ENCODE assay signal across 11 cellular contexts in the genomic region with DNA sequence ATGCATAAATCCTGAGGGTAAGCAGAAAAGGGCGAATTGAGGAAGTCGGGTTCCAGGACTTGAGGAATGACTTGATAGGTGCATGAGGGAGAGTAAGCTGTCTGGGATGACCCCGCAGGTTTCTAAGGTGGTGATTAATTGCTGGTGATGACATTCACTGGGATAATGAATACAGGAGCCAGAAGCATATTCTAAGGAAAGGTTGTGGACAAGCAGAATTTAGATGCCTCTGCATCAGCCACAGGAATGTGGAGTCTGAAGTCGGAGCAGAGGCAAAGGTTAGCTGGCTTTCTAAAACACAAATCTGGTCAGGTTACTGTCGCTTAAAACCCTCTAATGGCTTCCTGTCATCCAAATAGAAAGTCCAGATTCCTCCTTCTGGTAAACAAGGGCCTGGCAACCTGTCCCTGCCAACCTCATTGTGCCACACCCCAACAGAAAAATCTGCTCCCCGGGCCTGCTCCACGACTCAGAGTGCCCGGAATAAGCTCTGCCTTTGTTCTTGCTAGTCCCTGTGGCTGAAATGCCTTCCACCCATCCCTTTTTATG. TPM values are rescaled to one million over a fixed set of nuclear protein-coding genes. Genes with fewer than 3 reads are reported as not detected.
DNase-seq lines count a peak whose midpoint lies in the region; ATAC-seq and TF ChIP-seq lines count a peak whose summit lies in the region.
"Had no signal": no experiment of that assay in that cellular context is flagged by ENCODE, and none has a peak within 500 bp of the region (broad histone marks: within the 10 kb centered on the region; RNA-seq: fewer than 3 reads in every experiment).

No MANE protein-coding gene starts in this region.

- H3K9me3 Mint-ChIP-seq in endodermal cell: no peaks in the 10 kb centered on the region
- H3K9me3 Mint-ChIP-seq: CD8-positive, alpha-beta memory T cell had no signal

- H3K9me3 ChIP-seq in endodermal cell (ENCODE audit: control insufficient read depth, low read length) (no peaks in the 10 kb centered on the region), gastrocnemius medialis (no peaks in the 10 kb centered on the region)

- H3K4me1 ChIP-seq in endodermal cell (ENCODE audit: control insufficient read depth, insufficient read depth, low read length) (no peaks in the 10 kb centered on the region), gastrocnemius medialis (peaks cover 31 to 68% of the 10 kb centered on the region in 2 donors)

- H3K27me3 ChIP-seq in endodermal cell (ENCODE audit: control insufficient read depth, insufficient read depth, low read length, poor library complexity, severe bottlenecking) (no peaks in the 10 kb centered on the region), gastrocnemius medialis (no peaks in the 10 kb centered on the region)

- ATAC-seq in gastrocnemius medialis: peak in 1 of 2 donors; percentile 10
- ATAC-seq: stimulated activated naive CD8-positive, alpha-beta T cell treated with anti-CD3 and anti-CD28 coated beads, Interleukin-15, Interleukin-2, amounts not matched to agents 100 U/mL and 50 U/mL, for 24 hours had no signal

- no peak overlapping the region for H3K27ac Mint-ChIP-seq in endodermal cell

- peak; percentile 32 for DNase-seq in HK-2 (ENCODE audit: unreplicated experiment)
- no peak for DNase-seq in endodermal cell
- no peak for DNase-seq in gastrocnemius medialis
- DNase-seq in KG1 (lab: John Stamatoyannopoulos, UW): no peak
- DNase-seq in NCI-H1105 (lab: John Stamatoyannopoulos, UW): no peak
- DNase-seq in HuH-7.5 (ENCODE audit: low spot score): no peak
- DNase-seq: CD8-positive, alpha-beta memory T cell; Kasumi-1; NCI-H345; occipital lobe; stimulated activated naive CD8-positive, alpha-beta T cell treated with anti-CD3 and anti-CD28 coated beads, Interleukin-15, Interleukin-2, amounts not matched to agents 100 U/mL and 50 U/mL, for 24 hours had no signal

- TF ChIP-seq CTCF in endodermal cell (conservative IDR thresholded peaks at IDR 0.05) (no peak), gastrocnemius medialis (IDR thresholded peaks at IDR 0.05 in 4 of 5, conservative IDR thresholded peaks at IDR 0.05 in 1 of 5) (no peak)

- H3K27ac ChIP-seq in endodermal cell (ENCODE audit: low read depth, low read length): peak overlapping the region; percentile 32
- H3K27ac ChIP-seq in gastrocnemius medialis: peak overlapping the region; percentile 2 to 81 (median 40)

- peaks cover 2% of the 10 kb centered on the region for H3K36me3 Mint-ChIP-seq in endodermal cell (ENCODE audit: low read depth)

- no peaks in the 10 kb centered on the region for H3K4me1 Mint-ChIP-seq in endodermal cell
- H3K4me1 Mint-ChIP-seq: CD8-positive, alpha-beta memory T cell had no signal

- TF ChIP-seq POLR2A in gastrocnemius medialis (IDR thresholded peaks at IDR 0.05): no peak

- no peaks in the 10 kb centered on the region for H3K27me3 Mint-ChIP-seq in endodermal cell (ENCODE audit: insufficient read depth)
- H3K27me3 Mint-ChIP-seq: CD8-positive, alpha-beta memory T cell had no signal

- H3K36me3 ChIP-seq in endodermal cell (ENCODE audit: control insufficient read depth, insufficient read depth, low read length): peaks cover 12% of the 10 kb centered on the region
- H3K36me3 ChIP-seq in gastrocnemius medialis: peaks cover 0 to 38% of the 10 kb centered on the region in 2 donors

- intact Hi-C loops in gastrocnemius medialis (cut with DNase I; ENCODE audit: low total_unique reads): no loop called here

- no peak overlapping the region for H3K4me3 Mint-ChIP-seq in endodermal cell
- H3K4me3 Mint-ChIP-seq: CD8-positive, alpha-beta memory T cell had no signal

- 80 to 90% methylated on average over 7 to 8 of the region's 8 CpGs for WGBS in endodermal cell (ENCODE audit: insufficient coverage in 1 of 2, insufficient read length in 1 of 2), 2 experiments

- in situ Hi-C loops in gastrocnemius medialis (cut with MboI; ENCODE audit: low sequenced_read_pairs in 4 of 4): no loop called here

- no peak overlapping the region for H3K4me3 ChIP-seq in endodermal cell (ENCODE audit: low read length)
- H3K4me3 ChIP-seq in gastrocnemius medialis: no peak overlapping the region

- H3K9ac ChIP-seq in endodermal cell (ENCODE audit: extremely low read depth, low read length, poor library complexity, severe bottlenecking): no peak overlapping the region

RNA-seq across cellular contexts. Expression of gene TMEM214, which starts 11.4 kb away (rescaled TPM):
- total RNA-seq in endodermal cell (10 to 100 TPM; 52.7 to 63.7 TPM), gastrocnemius medialis (10 to 100 TPM; 20.0 to 37.7 (median 24.9) TPM)
- polyA plus RNA-seq in endodermal cell (2013, experiment 1 of 2): 41.2 TPM
- polyA plus RNA-seq in endodermal cell (2013, experiment 2 of 2): 39.0 TPM

RNA-seq across cellular contexts. Expression of gene AGBL5, which starts 30.1 kb away (rescaled TPM):
- total RNA-seq in endodermal cell: 10 to 100 TPM; 56.9 to 76.1 TPM
- polyA plus RNA-seq in endodermal cell (2013, experiment 1 of 2): 72.2 TPM
- polyA plus RNA-seq in endodermal cell (2013, experiment 2 of 2): 70.4 TPM
- 1 to 10 TPM; 4.9 to 6.2 (median 5.7) TPM for total RNA-seq in gastrocnemius medialis

RNA-seq across cellular contexts. Expression of gene OST4, which starts 50.1 kb away (rescaled TPM):
- total RNA-seq in endodermal cell: 100 to 1,000 TPM; 290 to 311 TPM
- 206 TPM for polyA plus RNA-seq in endodermal cell (2013, experiment 1 of 2)
- 204 TPM for polyA plus RNA-seq in endodermal cell (2013, experiment 2 of 2)
- total RNA-seq in gastrocnemius medialis: 100 to 1,000 TPM; 191 to 283 (median 251) TPM

RNA-seq across cellular contexts. Expression of gene MAPRE3, which starts 50.9 kb away (rescaled TPM):
- total RNA-seq in endodermal cell (1 to 10 TPM; 3.2 to 4.4 TPM), gastrocnemius medialis (10 to 100 TPM; 41.9 to 66.5 (median 53.9) TPM)
- 26.1 TPM for polyA plus RNA-seq in endodermal cell (2013, experiment 1 of 2)
- 23.8 TPM for polyA plus RNA-seq in endodermal cell (2013, experiment 2 of 2)

RNA-seq across cellular contexts. Expression of gene EMILIN1, which starts 57.1 kb away (rescaled TPM):
- total RNA-seq in endodermal cell: 1 to 10 TPM; 1.9 to 2.1 TPM
- polyA plus RNA-seq in endodermal cell (2013, experiment 1 of 2): 11.8 TPM
- polyA plus RNA-seq in endodermal cell (2013, experiment 2 of 2): 15.3 TPM
- 10 to 100 TPM in 2 of 4 donors, 1 to 10 TPM in 2; 6.8 to 18.2 (median 11.3) TPM for total RNA-seq in gastrocnemius medialis

Comparison
In these comparisons a context has a peak if more than half of its experiments do, and no peak if none do; other contexts are left out.
1. RNA of gene AGBL5, which starts 30.1 kb away (total RNA-seq): 56.9 to 76.1 TPM in endodermal cell; 4.9 to 6.2 TPM in gastrocnemius medialis; every median in the first group is over 4 times any median in the second.